11 cellular contexts compared by ENCODE assay signal in genomic region chr3:116444099-116444700, GRCh38. TPM values are rescaled to one million over a fixed set of nuclear protein-coding genes. Genes with fewer than 3 reads are reported as not detected.
A peak's percentile ranks its signal among the peaks of the same experiment; 100 is the strongest.
DNase-seq lines count a peak whose midpoint lies in the region; ATAC-seq and TF ChIP-seq lines count a peak whose summit lies in the region.
"Had no signal": no experiment of that assay in that cellular context is flagged by ENCODE, and none has a peak within 500 bp of the region (broad histone marks: within the 10 kb centered on the region; RNA-seq: fewer than 3 reads in every experiment).

No MANE protein-coding gene starts in this region.

- no CpG with 5 or more reads among the region's 2 CpGs for WGBS in iPS DF 6.9 (ENCODE audit: insufficient coverage, insufficient read length)
- 8% methylated on average over 2 of the region's 2 CpGs for WGBS in prostate gland

- no peak for TF ChIP-seq CTCF in prostate gland (IDR thresholded peaks at IDR 0.05)

- H3K9me3 ChIP-seq in iPS DF 6.9 (ENCODE audit: control insufficient read depth, insufficient read depth, low read length): no peaks in the 10 kb centered on the region
- H3K9me3 ChIP-seq in prostate gland: no peaks in the 10 kb centered on the region
- H3K9me3 ChIP-seq: Caco-2, psoas muscle had no signal

- TF ChIP-seq POLR2A in prostate gland (IDR thresholded peaks at IDR 0.05): no peak

- H3K4me1 ChIP-seq in iPS DF 6.9 (ENCODE audit: control insufficient read depth, insufficient read depth, low read length): peaks cover 2% of the 10 kb centered on the region; the same call in 1 of the 2 replicates
- H3K4me1 ChIP-seq in prostate gland (replicated peaks): no peaks in the 10 kb centered on the region
- H3K4me1 ChIP-seq: Caco-2, psoas muscle had no signal

- peaks cover 12% of the 10 kb centered on the region for H3K27me3 ChIP-seq in H7 (ENCODE audit: control insufficient read depth, insufficient read depth, low read length)
- no peaks in the 10 kb centered on the region for H3K27me3 ChIP-seq in iPS DF 6.9 (ENCODE audit: control insufficient read depth, insufficient read depth, low read length)
- H3K27me3 ChIP-seq in prostate gland (replicated peaks; ENCODE audit: insufficient read depth): no peaks in the 10 kb centered on the region

- H3K36me3 ChIP-seq in H7 (replicated peaks; ENCODE audit: control insufficient read depth, insufficient read depth, low read length) (no peaks in the 10 kb centered on the region), iPS DF 6.9 (ENCODE audit: control insufficient read depth, insufficient read depth, low read length) (no peaks in the 10 kb centered on the region), prostate gland (no peaks in the 10 kb centered on the region)

- in situ Hi-C loops in ACHN (cut with HindIII; ENCODE audit: low pct_ligation_motif_present, low pct_unique_long_range_greater_than_20kb, low sequenced_read_pairs): no loop called here

- DNase-seq in H7 (no peak), iPS DF 6.9 (ENCODE audit: low read depth, low spot score) (no peak), prostate gland (ENCODE audit: low spot score) (no peak), ACHN (no peak)
- DNase-seq: Caco-2, cerebellar nuclear complex had no signal

- peak overlapping the region; percentile 89 for H3K27ac ChIP-seq in angular gyrus (ENCODE audit: low read depth, low read length)
- H3K27ac ChIP-seq in iPS DF 6.9 (ENCODE audit: low read length): no peak overlapping the region
- H3K27ac ChIP-seq in prostate gland: peak overlapping the region in 1 of 2 donors; percentile 69
- H3K27ac ChIP-seq: psoas muscle had no signal

- ATAC-seq in GM18517 (IDR thresholded peaks at IDR 0.05; ENCODE audit: unreplicated experiment) (no peak), GM18861 (IDR thresholded peaks at IDR 0.05; ENCODE audit: unreplicated experiment) (no peak), GM18873 (IDR thresholded peaks at IDR 0.05; ENCODE audit: low FRiP score, unreplicated experiment) (no peak)
- ATAC-seq: psoas muscle had no signal

- H3K4me3 ChIP-seq in H7 (ENCODE audit: insufficient read depth, low read depth, low read length) (peak overlapping the region; percentile 72; the same call in 1 of the 2 replicates), iPS DF 6.9 (ENCODE audit: low read length) (peak overlapping the region; percentile 53; the same call in 1 of the 2 replicates), prostate gland (peak overlapping the region; percentile 38)
- H3K4me3 ChIP-seq: psoas muscle had no signal

- intact Hi-C loops in prostate gland (cut with DNase I): no loop called here

RNA-seq across cellular contexts. Expression of gene LSAMP, which starts 1.1 kb away (rescaled TPM):
- 0.37 and 2.6 TPM in 2 replicates for total RNA-seq in H7 (2014; rRNA removed; shearing (Covaris generic))
- 10 to 100 TPM; 15.4 to 38.0 TPM for total RNA-seq in prostate gland
- total RNA-seq: Caco-2 had no signal
